ENCODE assay signal across 1 cellular context in genomic region chr20:3795511-3796468, GRCh38.
TF ChIP-seq lines count a peak whose summit lies in the region.

Gene CDC25B (plus strand): TSS chr20:3796310. CDS start chr20:3796532, 222 bp downstream.

TF ChIP-seq in K562, 482 proteins besides CTCF, POLR2A, EP300 and RAD21 (continued from another document and continues in another):
- TF ChIP-seq, protein P1, sequence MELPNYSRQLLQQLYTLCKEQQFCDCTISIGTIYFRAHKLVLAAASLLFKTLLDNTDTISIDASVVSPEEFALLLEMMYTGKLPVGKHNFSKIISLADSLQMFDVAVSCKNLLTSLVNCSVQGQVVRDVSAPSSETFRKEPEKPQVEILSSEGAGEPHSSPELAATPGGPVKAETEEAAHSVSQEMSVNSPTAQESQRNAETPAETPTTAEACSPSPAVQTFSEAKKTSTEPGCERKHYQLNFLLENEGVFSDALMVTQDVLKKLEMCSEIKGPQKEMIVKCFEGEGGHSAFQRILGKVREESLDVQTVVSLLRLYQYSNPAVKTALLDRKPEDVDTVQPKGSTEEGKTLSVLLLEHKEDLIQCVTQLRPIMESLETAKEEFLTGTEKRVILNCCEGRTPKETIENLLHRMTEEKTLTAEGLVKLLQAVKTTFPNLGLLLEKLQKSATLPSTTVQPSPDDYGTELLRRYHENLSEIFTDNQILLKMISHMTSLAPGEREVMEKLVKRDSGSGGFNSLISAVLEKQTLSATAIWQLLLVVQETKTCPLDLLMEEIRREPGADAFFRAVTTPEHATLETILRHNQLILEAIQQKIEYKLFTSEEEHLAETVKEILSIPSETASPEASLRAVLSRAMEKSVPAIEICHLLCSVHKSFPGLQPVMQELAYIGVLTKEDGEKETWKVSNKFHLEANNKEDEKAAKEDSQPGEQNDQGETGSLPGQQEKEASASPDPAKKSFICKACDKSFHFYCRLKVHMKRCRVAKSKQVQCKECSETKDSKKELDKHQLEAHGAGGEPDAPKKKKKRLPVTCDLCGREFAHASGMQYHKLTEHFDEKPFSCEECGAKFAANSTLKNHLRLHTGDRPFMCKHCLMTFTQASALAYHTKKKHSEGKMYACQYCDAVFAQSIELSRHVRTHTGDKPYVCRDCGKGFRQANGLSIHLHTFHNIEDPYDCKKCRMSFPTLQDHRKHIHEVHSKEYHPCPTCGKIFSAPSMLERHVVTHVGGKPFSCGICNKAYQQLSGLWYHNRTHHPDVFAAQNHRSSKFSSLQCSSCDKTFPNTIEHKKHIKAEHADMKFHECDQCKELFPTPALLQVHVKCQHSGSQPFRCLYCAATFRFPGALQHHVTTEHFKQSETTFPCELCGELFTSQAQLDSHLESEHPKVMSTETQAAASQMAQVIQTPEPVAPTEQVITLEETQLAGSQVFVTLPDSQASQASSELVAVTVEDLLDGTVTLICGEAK (IDR thresholded peaks at IDR 0.05): 0 out of 2 replicates have a peak, but pooled peaks have one; percentile 21
- TF ChIP-seq, protein P1 (CRISPR knock-in tag; IDR thresholded peaks at IDR 0.05): peak; percentile 46; the same call in 1 of the 2 replicates
- TF ChIP-seq HMBOX1 (IDR thresholded peaks at IDR 0.05) (no peak), KLF10 (CRISPR knock-in tag; IDR thresholded peaks at IDR 0.05) (no peak), HMG20A (CRISPR knock-in tag; conservative IDR thresholded peaks at IDR 0.05) (no peak), ZBTB17 (CRISPR knock-in tag; IDR thresholded peaks at IDR 0.05) (no peak), MED1 (CRISPR knock-in tag; IDR thresholded peaks at IDR 0.05; ENCODE audit: borderline replicate concordance) (no peak), SPI1 (IDR thresholded peaks at IDR 0.05; ENCODE audit: borderline replicate concordance, low read depth, low read length) (no peak), SIX5 (IDR thresholded peaks at IDR 0.05; ENCODE audit: borderline replicate concordance in 1 of 2, insufficient read depth in 1 of 2, low read depth in 1 of 2, low read length in 2 of 2) (no peak), CEBPG (CRISPR knock-in tag; IDR thresholded peaks at IDR 0.05) (peak; percentile 57; the same call in 1 of the 2 replicates), CEBPG (tag; conservative IDR thresholded peaks at IDR 0.05 in 1 of 2, IDR thresholded peaks at IDR 0.05 in 1 of 2) (no peak), ZNF717 (CRISPR knock-in tag; IDR thresholded peaks at IDR 0.05) (no peak), TOE1 (IDR thresholded peaks at IDR 0.05; ENCODE audit: borderline replicate concordance) (peak; percentile 82), TOE1 (CRISPR knock-in tag; IDR thresholded peaks at IDR 0.05; ENCODE audit: borderline replicate concordance, low read depth) (no peak), GATAD2B (IDR thresholded peaks at IDR 0.05; ENCODE audit: borderline replicate concordance) (0 out of 2 replicates have a peak, but pooled peaks have one; percentile 18), POLR3G (IDR thresholded peaks at IDR 0.05; ENCODE audit: extremely low read depth, insufficient read length, insufficient replicate concordance) (no peak), ZNF175 (CRISPR knock-in tag; IDR thresholded peaks at IDR 0.05; ENCODE audit: low read depth) (no peak), ZNF785 (CRISPR knock-in tag; IDR thresholded peaks at IDR 0.05) (no peak), ZNF436 (CRISPR knock-in tag; IDR thresholded peaks at IDR 0.05) (no peak), OTX1 (CRISPR knock-in tag; IDR thresholded peaks at IDR 0.05) (no peak), ILK (tag; IDR thresholded peaks at IDR 0.05; ENCODE audit: borderline replicate concordance, low read depth) (no peak), KHSRP (IDR thresholded peaks at IDR 0.05) (no peak), FOXM1 (IDR thresholded peaks at IDR 0.05; ENCODE audit: low read depth) (peak; percentile 96), FOXM1 (CRISPR knock-in tag; IDR thresholded peaks at IDR 0.05; ENCODE audit: low read depth) (peak; percentile 98; the same call in 1 of the 2 replicates), DDX20 (tag; IDR thresholded peaks at IDR 0.05; ENCODE audit: low read depth) (no peak), PRPF4 (IDR thresholded peaks at IDR 0.05; ENCODE audit: insufficient read depth, low read depth, low read length, poor library complexity, severe bottlenecking) (no peak), RHOXF2B (CRISPR knock-in tag; conservative IDR thresholded peaks at IDR 0.05) (no peak), ETS2 (tag; IDR thresholded peaks at IDR 0.05; ENCODE audit: borderline replicate concordance, poor library complexity, severe bottlenecking) (no peak), PRDM10 (IDR thresholded peaks at IDR 0.05; ENCODE audit: partially characterized antibody) (peak; percentile 32), GATA2 (CRISPR knock-in tag; IDR thresholded peaks at IDR 0.05) (no peak), ZC3H11A (IDR thresholded peaks at IDR 0.05; ENCODE audit: low read depth, low read length) (no peak), XRCC4 (IDR thresholded peaks at IDR 0.05; ENCODE audit: extremely low read depth, insufficient read depth, insufficient read length) (no peak), ZNF239 (CRISPR knock-in tag; IDR thresholded peaks at IDR 0.05) (no peak), ZNF41 (CRISPR knock-in tag; conservative IDR thresholded peaks at IDR 0.05) (no peak), NFATC3 (IDR thresholded peaks at IDR 0.05) (no peak), RBM34 (IDR thresholded peaks at IDR 0.05; ENCODE audit: borderline replicate concordance, insufficient read depth, low read length) (no peak), SRF (CRISPR knock-in tag; IDR thresholded peaks at IDR 0.05) (no peak), DPF2 (IDR thresholded peaks at IDR 0.05) (peak; percentile 29; the same call in 1 of the 2 replicates), ZC3H8 (IDR thresholded peaks at IDR 0.05) (no peak), ZNF124 (CRISPR knock-in tag; IDR thresholded peaks at IDR 0.05) (no peak), EP400 (IDR thresholded peaks at IDR 0.05) (peak; percentile 85), ELF2 (CRISPR knock-in tag; IDR thresholded peaks at IDR 0.05) (no peak), ZNF282 (CRISPR knock-in tag; IDR thresholded peaks at IDR 0.05) (no peak), KDM2B (CRISPR knock-in tag; IDR thresholded peaks at IDR 0.05) (no peak), SMAD4 (CRISPR knock-in tag; conservative IDR thresholded peaks at IDR 0.05) (peak; percentile 66), ZNF551 (CRISPR knock-in tag; IDR thresholded peaks at IDR 0.05) (no peak), RBM22 (IDR thresholded peaks at IDR 0.05; ENCODE audit: low read depth, low read length, poor library complexity, severe bottlenecking) (no peak), ZNF134 (CRISPR knock-in tag; conservative IDR thresholded peaks at IDR 0.05) (no peak), MAZ (CRISPR knock-in tag; conservative IDR thresholded peaks at IDR 0.05 in 1 of 2, IDR thresholded peaks at IDR 0.05 in 1 of 2) (peak; percentile 36 to 49; a peak in 3 of 4 replicates), NCOA4 (IDR thresholded peaks at IDR 0.05; ENCODE audit: partially characterized antibody) (no peak), NONO (IDR thresholded peaks at IDR 0.05; ENCODE audit: low read depth in 2 of 2, low read length in 1 of 2) (no peak), ERF (CRISPR knock-in tag; IDR thresholded peaks at IDR 0.05) (no peak), MNT (conservative IDR thresholded peaks at IDR 0.05) (peak; percentile 55 to 74), STAT5B (CRISPR knock-in tag; IDR thresholded peaks at IDR 0.05) (no peak), BRD9 (IDR thresholded peaks at IDR 0.05; ENCODE audit: low read depth, partially characterized antibody) (peak; percentile 31)
- TF ChIP-seq, protein P2, sequence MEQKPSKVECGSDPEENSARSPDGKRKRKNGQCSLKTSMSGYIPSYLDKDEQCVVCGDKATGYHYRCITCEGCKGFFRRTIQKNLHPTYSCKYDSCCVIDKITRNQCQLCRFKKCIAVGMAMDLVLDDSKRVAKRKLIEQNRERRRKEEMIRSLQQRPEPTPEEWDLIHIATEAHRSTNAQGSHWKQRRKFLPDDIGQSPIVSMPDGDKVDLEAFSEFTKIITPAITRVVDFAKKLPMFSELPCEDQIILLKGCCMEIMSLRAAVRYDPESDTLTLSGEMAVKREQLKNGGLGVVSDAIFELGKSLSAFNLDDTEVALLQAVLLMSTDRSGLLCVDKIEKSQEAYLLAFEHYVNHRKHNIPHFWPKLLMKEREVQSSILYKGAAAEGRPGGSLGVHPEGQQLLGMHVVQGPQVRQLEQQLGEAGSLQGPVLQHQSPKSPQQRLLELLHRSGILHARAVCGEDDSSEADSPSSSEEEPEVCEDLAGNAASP (IDR thresholded peaks at IDR 0.05): no peak
- TF ChIP-seq, protein P3, sequence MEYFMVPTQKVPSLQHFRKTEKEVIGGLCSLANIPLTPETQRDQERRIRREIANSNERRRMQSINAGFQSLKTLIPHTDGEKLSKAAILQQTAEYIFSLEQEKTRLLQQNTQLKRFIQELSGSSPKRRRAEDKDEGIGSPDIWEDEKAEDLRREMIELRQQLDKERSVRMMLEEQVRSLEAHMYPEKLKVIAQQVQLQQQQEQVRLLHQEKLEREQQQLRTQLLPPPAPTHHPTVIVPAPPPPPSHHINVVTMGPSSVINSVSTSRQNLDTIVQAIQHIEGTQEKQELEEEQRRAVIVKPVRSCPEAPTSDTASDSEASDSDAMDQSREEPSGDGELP (CRISPR knock-in tag; IDR thresholded peaks at IDR 0.05; ENCODE audit: borderline replicate concordance): peak; percentile 99
- TF ChIP-seq, protein P4, sequence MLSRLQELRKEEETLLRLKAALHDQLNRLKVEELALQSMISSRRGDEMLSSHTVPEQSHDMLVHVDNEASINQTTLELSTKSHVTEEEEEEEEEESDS (CRISPR knock-in tag; IDR thresholded peaks at IDR 0.05): no peak
